In the genomic region with DNA sequence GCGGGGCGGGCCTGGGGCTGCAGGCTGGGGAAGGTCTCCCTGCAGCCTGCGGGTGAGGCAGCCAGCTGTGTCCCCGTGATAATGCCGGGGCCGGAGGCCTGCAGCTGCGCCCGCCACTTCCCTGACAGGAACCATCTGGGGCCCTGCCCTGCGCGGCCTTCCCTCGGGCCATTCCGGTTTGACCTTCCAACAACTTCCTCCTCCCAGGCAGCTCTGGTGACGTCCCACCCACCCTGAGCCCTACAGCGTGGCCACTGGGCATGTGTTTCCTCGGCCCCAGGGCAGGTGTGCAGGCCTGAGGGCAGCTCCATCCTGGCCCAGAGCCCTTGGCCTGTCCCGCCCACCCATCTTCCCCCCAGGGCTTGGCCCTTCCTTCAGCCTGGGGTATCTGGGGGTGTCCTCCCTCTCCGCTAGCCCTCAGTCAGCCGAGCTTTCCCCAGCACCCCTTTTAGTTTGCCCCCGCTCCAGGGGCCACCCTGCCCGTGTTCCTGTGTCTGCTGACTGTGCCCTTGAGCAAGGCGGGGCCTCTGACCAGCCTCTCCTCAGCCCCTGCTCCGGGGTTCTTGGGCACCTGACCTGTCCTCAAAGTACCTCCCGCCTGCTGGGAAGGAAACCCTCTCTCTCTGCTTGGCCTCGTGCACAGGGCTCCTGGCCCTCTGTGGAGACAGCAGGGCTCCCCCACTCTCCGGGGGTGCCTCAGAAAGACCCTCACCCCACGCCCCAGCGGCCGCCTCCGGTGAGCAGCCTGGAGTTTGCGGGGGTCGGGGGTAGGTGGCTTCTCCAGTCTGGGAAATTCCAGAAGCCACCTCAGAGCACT, we compare ENCODE assay signal across 8 cellular contexts. TPM values are rescaled to one million over a fixed set of nuclear protein-coding genes. Genes with fewer than 3 reads are reported as not detected.
A peak's percentile ranks its signal among the peaks of the same experiment; 100 is the strongest.
DNase-seq lines count a peak whose midpoint lies in the region; ATAC-seq and TF ChIP-seq lines count a peak whose summit lies in the region.

A gene (minus strand): TSS at position 180 of the 817 bp plus-strand sequence. CDS start 400 bp downstream, outside the sequence.

- H3K4me3 Mint-ChIP-seq in activated T-helper 1 cell treated with anti-CD3 and anti-CD28 coated beads, Interleukin-12 subunit alpha, Interleukin-12 subunit beta, Interleukin-2, Interleukin-4 antibody, amounts not matched to agents 30 ng/mL and 10 ng/mL and 1 ng/mL, durations not matched to agents 14 hours and 24 hours and 36 hours: no peak within 1 kb of the TSS
- H3K4me3 Mint-ChIP-seq in activated naive CD4-positive, alpha-beta T cell treated with anti-CD3 and anti-CD28 coated beads for 36 hours: no peak within 1 kb of the TSS

- H3K27me3 Mint-ChIP-seq in activated T-helper 1 cell treated with anti-CD3 and anti-CD28 coated beads, Interleukin-12 subunit alpha, Interleukin-12 subunit beta, Interleukin-2, Interleukin-4 antibody, amounts not matched to agents 30 ng/mL and 10 ng/mL and 1 ng/mL, durations not matched to agents 14 hours and 24 hours and 36 hours (ENCODE audit: insufficient read depth): peaks cover 12% of the 10 kb centered on the region
- H3K27me3 Mint-ChIP-seq in activated naive CD4-positive, alpha-beta T cell treated with anti-CD3 and anti-CD28 coated beads for 36 hours (ENCODE audit: low read depth): peaks cover 19% of the 10 kb centered on the region

- H3K27ac ChIP-seq in OCI-LY1 (ENCODE audit: low read depth, low read length, poor library complexity, severe bottlenecking): peak within 1 kb of the TSS; percentile 100

- CTCF ChIA-PET in activated naive CD4-positive, alpha-beta T cell treated with anti-CD3 and anti-CD28 coated beads for 36 hours (lab: Charles Lee): no interaction called here

- H3K79me2 ChIP-seq in OCI-LY1 (ENCODE audit: insufficient read depth, low read length): no peaks in the 10 kb centered on the region

- H2AFZ ChIP-seq in OCI-LY1 (ENCODE audit: low read length): no peak within 1 kb of the TSS

- TF ChIP-seq CTCF in GM12875 (IDR thresholded peaks at IDR 0.05; ENCODE audit: borderline replicate concordance, insufficient read depth, low read depth, low read length) (no peak), OCI-LY1 (IDR thresholded peaks at IDR 0.05; ENCODE audit: low read length) (no peak)

- no peaks in the 10 kb centered on the region for H3F3A ChIP-seq in OCI-LY1 (ENCODE audit: insufficient read depth, low read length)

- H3K36me3 ChIP-seq in OCI-LY1 (ENCODE audit: insufficient read depth, low read length): no peaks in the 10 kb centered on the region

- no peaks in the 10 kb centered on the region for H3K9me3 Mint-ChIP-seq in activated T-helper 1 cell treated with anti-CD3 and anti-CD28 coated beads, Interleukin-12 subunit alpha, Interleukin-12 subunit beta, Interleukin-2, Interleukin-4 antibody, amounts not matched to agents 30 ng/mL and 10 ng/mL and 1 ng/mL, durations not matched to agents 14 hours and 24 hours and 36 hours
- H3K9me3 Mint-ChIP-seq in activated naive CD4-positive, alpha-beta T cell treated with anti-CD3 and anti-CD28 coated beads for 36 hours: no peaks in the 10 kb centered on the region

- H3K27me3 ChIP-seq in OCI-LY1 (ENCODE audit: insufficient read depth, low read length): no peaks in the 10 kb centered on the region

- H3K36me3 Mint-ChIP-seq in activated T-helper 1 cell treated with anti-CD3 and anti-CD28 coated beads, Interleukin-12 subunit alpha, Interleukin-12 subunit beta, Interleukin-2, Interleukin-4 antibody, amounts not matched to agents 30 ng/mL and 10 ng/mL and 1 ng/mL, durations not matched to agents 14 hours and 24 hours and 36 hours (ENCODE audit: low read depth): no peaks in the 10 kb centered on the region
- H3K36me3 Mint-ChIP-seq in activated naive CD4-positive, alpha-beta T cell treated with anti-CD3 and anti-CD28 coated beads for 36 hours (ENCODE audit: low read depth): no peaks in the 10 kb centered on the region

- DNase-seq in Right ventricle myocardium superior: peak; percentile 90
- peak; percentile 44 for DNase-seq in retina
- no peak for DNase-seq in T-helper 9 cell
- no peak for DNase-seq in activated T-helper 1 cell treated with anti-CD3 and anti-CD28 coated beads, Interleukin-12 subunit alpha, Interleukin-12 subunit beta, Interleukin-2, Interleukin-4 antibody, amounts not matched to agents 30 ng/mL and 10 ng/mL and 1 ng/mL, durations not matched to agents 14 hours and 24 hours and 36 hours (ENCODE audit: low spot score)
- no peak for DNase-seq in activated naive CD4-positive, alpha-beta T cell treated with anti-CD3 and anti-CD28 coated beads for 36 hours

- H3K4me3 ChIP-seq in GM12875 (ENCODE audit: low read depth, low read length) (peak within 1 kb of the TSS; percentile 89), OCI-LY1 (ENCODE audit: low read depth, low read length, poor library complexity, severe bottlenecking) (peak within 1 kb of the TSS; percentile 65)

- peaks cover 88% of the 10 kb centered on the region for H3K4me1 ChIP-seq in OCI-LY1 (ENCODE audit: insufficient read depth, low read length, severe bottlenecking)

- ATAC-seq in Right ventricle myocardium superior (ENCODE audit: poor library complexity): peak; percentile 89
- no peak for ATAC-seq in HG02870 (IDR thresholded peaks at IDR 0.05; ENCODE audit: unreplicated experiment)

- no peaks in the 10 kb centered on the region for H4K20me1 ChIP-seq in OCI-LY1 (ENCODE audit: insufficient read depth, low read length)

- peak within 1 kb of the TSS; percentile 73 for H3K4me2 ChIP-seq in OCI-LY1 (ENCODE audit: low read length)

- H3K9me3 ChIP-seq in OCI-LY1 (ENCODE audit: low read length): no peaks in the 10 kb centered on the region

- peak within 1 kb of the TSS; percentile 86 for H3K9ac ChIP-seq in OCI-LY1 (ENCODE audit: low read length)

- no peaks in the 10 kb centered on the region for H3K9me2 ChIP-seq in OCI-LY1 (ENCODE audit: low read depth, low read length)

- H3K27ac Mint-ChIP-seq in activated T-helper 1 cell treated with anti-CD3 and anti-CD28 coated beads, Interleukin-12 subunit alpha, Interleukin-12 subunit beta, Interleukin-2, Interleukin-4 antibody, amounts not matched to agents 30 ng/mL and 10 ng/mL and 1 ng/mL, durations not matched to agents 14 hours and 24 hours and 36 hours: no peak within 1 kb of the TSS
- no peak within 1 kb of the TSS for H3K27ac Mint-ChIP-seq in activated naive CD4-positive, alpha-beta T cell treated with anti-CD3 and anti-CD28 coated beads for 36 hours

- intact Hi-C loops in Right ventricle myocardium superior (cut with DNase I): no loop called here
- intact Hi-C loops in activated T-helper 1 cell treated with anti-CD3 and anti-CD28 coated beads, Interleukin-12 subunit alpha, Interleukin-12 subunit beta, Interleukin-2, Interleukin-4 antibody, amounts not matched to agents 30 ng/mL and 10 ng/mL and 1 ng/mL, durations not matched to agents 14 hours and 24 hours and 36 hours (cut with micrococcal nuclease): no loop called here
- intact Hi-C loops in activated naive CD4-positive, alpha-beta T cell treated with anti-CD3 and anti-CD28 coated beads for 36 hours (cut with micrococcal nuclease): no loop called here

- H3K4me1 Mint-ChIP-seq in activated T-helper 1 cell treated with anti-CD3 and anti-CD28 coated beads, Interleukin-12 subunit alpha, Interleukin-12 subunit beta, Interleukin-2, Interleukin-4 antibody, amounts not matched to agents 30 ng/mL and 10 ng/mL and 1 ng/mL, durations not matched to agents 14 hours and 24 hours and 36 hours (ENCODE audit: low read depth): no peaks in the 10 kb centered on the region
- no peaks in the 10 kb centered on the region for H3K4me1 Mint-ChIP-seq in activated naive CD4-positive, alpha-beta T cell treated with anti-CD3 and anti-CD28 coated beads for 36 hours (ENCODE audit: low read depth)

RNA-seq across cellular contexts. Expression of the gene that starts here (rescaled TPM):
- 8.6 TPM for total RNA-seq in Right ventricle myocardium superior
- 0.05 TPM in 1 of 2 replicates, not detected in the other for total RNA-seq in activated T-helper 1 cell treated with anti-CD3 and anti-CD28 coated beads, Interleukin-12 subunit alpha, Interleukin-12 subunit beta, Interleukin-2, Interleukin-4 antibody, amounts not matched to agents 30 ng/mL and 10 ng/mL and 1 ng/mL, durations not matched to agents 14 hours and 24 hours and 36 hours
- total RNA-seq in activated naive CD4-positive, alpha-beta T cell treated with anti-CD3 and anti-CD28 coated beads for 36 hours: not detected

Comparison
In these comparisons a context has a peak if more than half of its experiments do, and no peak if none do; other contexts are left out.
1. DNase-seq: peak in Right ventricle myocardium superior (single experiment) and retina (single experiment); none in T-helper 9 cell (single experiment), activated T-helper 1 cell treated with anti-CD3 and anti-CD28 coated beads, Interleukin-12 subunit alpha, Interleukin-12 subunit beta, Interleukin-2, Interleukin-4 antibody, amounts not matched to agents 30 ng/mL and 10 ng/mL and 1 ng/mL, durations not matched to agents 14 hours and 24 hours and 36 hours (single experiment) and activated naive CD4-positive, alpha-beta T cell treated with anti-CD3 and anti-CD28 coated beads for 36 hours (single experiment).